Comparison of ENCODE assay signal across 29 cellular contexts in genomic region chr6:17494177-17494576, GRCh38.
DNase-seq lines count a peak whose midpoint lies in the region; ATAC-seq, FAIRE-seq and TF ChIP-seq lines count a peak whose summit lies in the region.
"Had no signal": no experiment of that assay in that cellular context is flagged by ENCODE, and none has a peak within 500 bp of the region (broad histone marks: within the 10 kb centered on the region; RNA-seq: fewer than 3 reads in every experiment).

No MANE protein-coding gene starts in this region.

- no TSS peak for BruUV-seq in MCF 10A (replicated peaks; lab: Mats Ljungman, UMichigan)
- no TSS peak for BruUV-seq in K562 (replicated peaks; lab: Mats Ljungman, UMichigan)

- H3K9me1 ChIP-seq in K562 (ENCODE audit: control insufficient read depth, insufficient read depth, low read length): no peaks in the 10 kb centered on the region

- no peak overlapping the region for H3K27ac ChIP-seq in breast epithelium
- no peak overlapping the region for H3K27ac ChIP-seq in K562 (ENCODE audit: extremely low read depth, low read depth, low read length)
- H3K27ac ChIP-seq in muscle layer of colon (ENCODE audit: low read depth, low read length): peak overlapping the region; percentile 43
- peak overlapping the region; percentile 53 to 68 for H3K27ac ChIP-seq in tibial artery
- H3K27ac ChIP-seq: 22Rv1, dorsolateral prefrontal cortex, pancreas, right lobe of liver had no signal

- H3K4me1 Mint-ChIP-seq in MCF 10A (ENCODE audit: insufficient read depth, unreplicated experiment) (peaks cover 11% of the 10 kb centered on the region), mesothelial cell of epicardium (peaks cover 8% of the 10 kb centered on the region)

- H3K79me2 ChIP-seq in K562 (ENCODE audit: control insufficient read depth, insufficient read depth, low read length): no peaks in the 10 kb centered on the region

- no peak for ATAC-seq in K562
- ATAC-seq: activated CD4-positive, CD25-positive, alpha-beta regulatory T cell treated with anti-CD3 and anti-CD28 coated beads, Interleukin-2, amount 50 U/mL, for 24 hours; Panc1; pancreas; right lobe of liver; stimulated activated naive B cell treated with anti-CD40 and anti-IgM and Interleukin-4, amounts not matched to agents 10 μg/mL and 1 μg/mL and 100 μg/mL, for 72 hours had no signal

- H3K4me1 ChIP-seq in breast epithelium (no peaks in the 10 kb centered on the region), K562 (replicated peaks in 1 of 2; ENCODE audit: control insufficient read depth in 2 of 2, insufficient read depth in 2 of 2, low read length in 2 of 2) (0 out of 5 replicates have a peak, but pooled peaks cover 0 to 4% of the 10 kb centered on the region in 2 experiments), muscle layer of colon (ENCODE audit: insufficient read depth, low read length) (peaks cover 78% of the 10 kb centered on the region), tibial artery (peaks cover 0 to 49% (median 27%) of the 10 kb centered on the region in 4 donors)
- H3K4me1 ChIP-seq: pancreas had no signal

- no peak for TF ChIP-seq RAD21 in K562 (CRISPR knock-in tag; conservative IDR thresholded peaks at IDR 0.05 in 1 of 2, IDR thresholded peaks at IDR 0.05 in 1 of 2)

- H3K27me3 Mint-ChIP-seq in MCF 10A (ENCODE audit: insufficient read depth, unreplicated experiment): no peaks in the 10 kb centered on the region
- no peaks in the 10 kb centered on the region for H3K27me3 Mint-ChIP-seq in mesothelial cell of epicardium (ENCODE audit: low read depth)

- no peaks in the 10 kb centered on the region for H3K36me3 ChIP-seq in breast epithelium
- no peaks in the 10 kb centered on the region for H3K36me3 ChIP-seq in K562 (ENCODE audit: control insufficient read depth, insufficient read depth, low read length)
- H3K36me3 ChIP-seq in muscle layer of colon (ENCODE audit: insufficient read depth, low read length): no peaks in the 10 kb centered on the region
- no peaks in the 10 kb centered on the region for H3K36me3 ChIP-seq in tibial artery
- H3K36me3 ChIP-seq: MG63, pancreas, right lobe of liver had no signal

- POLR2A ChIA-PET in MCF 10A (lab: Yijun Ruan, JAX): interaction anchor here (1.9 kb wide), 1 partner anchor 8 kb away, joined by 6 read pairs; no protein-coding TSS in a partner anchor
- POLR2A ChIA-PET in K562 (lab: Yijun Ruan, JAX): interaction anchor here (1.5 kb wide), 1 partner anchor 17 kb away, joined by 5 read pairs; no protein-coding TSS in a partner anchor

- in situ Hi-C loops in K562 (cut with MboI): no loop called here

- H3K27me3 ChIP-seq in breast epithelium (no peaks in the 10 kb centered on the region), K562 (ENCODE audit: control insufficient read depth in 2 of 2, insufficient read depth in 2 of 2, low read length in 2 of 2) (peaks cover 4 to 6% of the 10 kb centered on the region in 2 experiments; a peak in 4 of 5 replicates), muscle layer of colon (ENCODE audit: control insufficient read depth in 1 of 2, insufficient read depth in 2 of 2, low read length in 2 of 2) (no peaks in the 10 kb centered on the region), tibial artery (no peaks in the 10 kb centered on the region)
- H3K27me3 ChIP-seq: dorsolateral prefrontal cortex, MG63, pancreas, right lobe of liver had no signal

- no peak overlapping the region for H3K9ac ChIP-seq in K562 (ENCODE audit: insufficient read depth in 1 of 2, low read depth in 2 of 2, low read length in 2 of 2)
- no peak overlapping the region for H3K9ac ChIP-seq in muscle layer of colon (ENCODE audit: low read length)

- H3K4me3 ChIP-seq in breast epithelium (no peak overlapping the region), K562 (no peak overlapping the region), muscle layer of colon (ENCODE audit: low read depth in 1 of 2, low read length in 2 of 2) (no peak overlapping the region), tibial artery (no peak overlapping the region)
- H3K4me3 ChIP-seq: dorsolateral prefrontal cortex, MG63, pancreas, right lobe of liver had no signal

- no peak for FAIRE-seq in K562 (lab: Jason Lieb, UNC)
- FAIRE-seq: H54, pancreas, TTC549 had no signal

- H3K4me2 ChIP-seq in K562 (ENCODE audit: insufficient read depth, low read length): no peak overlapping the region

- H3K9me3 Mint-ChIP-seq in MCF 10A (ENCODE audit: unreplicated experiment) (no peaks in the 10 kb centered on the region), mesothelial cell of epicardium (no peaks in the 10 kb centered on the region)
- H3K9me3 Mint-ChIP-seq: stimulated activated naive B cell treated with anti-CD40 and anti-IgM and Interleukin-4, amounts not matched to agents 10 μg/mL and 1 μg/mL and 100 μg/mL, for 72 hours had no signal

- H3K27ac Mint-ChIP-seq in MCF 10A (ENCODE audit: low read depth, unreplicated experiment) (peak overlapping the region; percentile 77), mesothelial cell of epicardium (no peak overlapping the region)
- H3K27ac Mint-ChIP-seq: stimulated activated naive B cell treated with anti-CD40 and anti-IgM and Interleukin-4, amounts not matched to agents 10 μg/mL and 1 μg/mL and 100 μg/mL, for 72 hours had no signal

- 17% methylated on average over 4 of the region's 4 CpGs for WGBS in K562 (ENCODE audit: insufficient coverage, low coverage, missing lambda C conversion rate)

- CTCF ChIA-PET in MCF 10A (lab: Yijun Ruan, JAX): no interaction called here
- CTCF ChIA-PET in K562 (lab: Yijun Ruan, JAX; ENCODE audit: low intra/inter-chr PET ratio): no interaction called here

- H3K36me3 Mint-ChIP-seq in MCF 10A (ENCODE audit: insufficient read depth, unreplicated experiment): peaks cover 11% of the 10 kb centered on the region
- H3K36me3 Mint-ChIP-seq in mesothelial cell of epicardium: peaks cover 2% of the 10 kb centered on the region
- H3K36me3 Mint-ChIP-seq: stimulated activated naive B cell treated with anti-CD40 and anti-IgM and Interleukin-4, amounts not matched to agents 10 μg/mL and 1 μg/mL and 100 μg/mL, for 72 hours had no signal

- H4K20me1 ChIP-seq in K562 (replicated peaks; ENCODE audit: control insufficient read depth, insufficient read depth, low read length): no peaks in the 10 kb centered on the region

- no peak for TF ChIP-seq EP300 in K562 (IDR thresholded peaks at IDR 0.05; ENCODE audit: low read length)

- intact Hi-C loops in MCF 10A (cut with micrococcal nuclease) (no loop called here), breast epithelium (cut with DNase I; ENCODE audit: low total_unique reads) (no loop called here), K562 (cut with micrococcal nuclease) (no loop called here), tibial artery (cut with DNase I; ENCODE audit: low total_unique reads) (no loop called here)

- no peak for DNase-seq in MCF 10A (ENCODE audit: unreplicated experiment)
- no peak for DNase-seq in breast epithelium (ENCODE audit: low spot score in 2 of 2)
- DNase-seq in K562 (ENCODE audit: extremely low read depth in 1 of 4, low spot score in 3 of 4): no peak
- no peak for DNase-seq in tibial artery
- no peak for DNase-seq in SIG-M5 treated with dmso at 0.1 percent for 504 hours (lab: John Stamatoyannopoulos, UW; ENCODE audit: unreplicated experiment)
- no peak for DNase-seq in mesothelial cell of epicardium (ENCODE audit: low spot score in 2 of 2, unreplicated experiment in 2 of 2)
- DNase-seq in DMS79 (lab: John Stamatoyannopoulos, UW): no peak
- DNase-seq: activated CD4-positive, alpha-beta T cell treated with anti-CD3 and anti-CD28 coated beads, Interleukin-2, amount 50 U/mL, for 48 hours; activated CD8-positive, alpha-beta memory T cell treated with anti-CD3 and anti-CD28 coated beads, Interleukin-2, amount 50 U/mL, for 4 hours; activated naive CD4-positive, alpha-beta T cell treated with anti-CD3 and anti-CD28 coated beads, Interleukin-2, amount 50 U/mL, for 16 hours; amniotic stem cell; central memory CD4-positive, alpha-beta T cell; dorsolateral prefrontal cortex; islet precursor cell; KBM-7; MG63; NCI-H2029 treated with DMSO at 0.1 percent for 48 hours; NCI-H526 treated with DMSO at 0.1 percent for 48 hours; pancreas; right lobe of liver; stimulated activated CD4-positive, alpha-beta T cell treated with anti-CD3 and anti-CD28 coated beads, Interleukin-4, amount 100 ng/mL, for 4 hours; stimulated activated naive B cell treated with anti-CD40 and anti-IgM and Interleukin-4, amounts not matched to agents 10 μg/mL and 1 μg/mL and 100 μg/mL, for 72 hours; T-helper 1 cell had no signal

- peak overlapping the region; percentile 73; the same call in 1 of the 2 replicates for H2AFZ ChIP-seq in K562 (ENCODE audit: low read depth, low read length)

- no peak overlapping the region for H3K4me3 Mint-ChIP-seq in MCF 10A (ENCODE audit: unreplicated experiment)
- H3K4me3 Mint-ChIP-seq in mesothelial cell of epicardium: no peak overlapping the region
- H3K4me3 Mint-ChIP-seq: stimulated activated naive B cell treated with anti-CD40 and anti-IgM and Interleukin-4, amounts not matched to agents 10 μg/mL and 1 μg/mL and 100 μg/mL, for 72 hours had no signal

- TF ChIP-seq CTCF in MCF 10A (IDR thresholded peaks at IDR 0.05; ENCODE audit: unreplicated experiment) (no peak), breast epithelium (IDR thresholded peaks at IDR 0.05) (no peak), K562 (IDR thresholded peaks at IDR 0.05 in 2 of 3, conservative IDR thresholded peaks at IDR 0.05 in 1 of 3; ENCODE audit: insufficient read depth in 2 of 3, low read depth in 1 of 3, low read length in 3 of 3) (no peak), tibial artery (IDR thresholded peaks at IDR 0.05) (no peak), mesothelial cell of epicardium (IDR thresholded peaks at IDR 0.05; ENCODE audit: unreplicated experiment) (no peak)

- TF ChIP-seq POLR2A in breast epithelium (IDR thresholded peaks at IDR 0.05): no peak
- TF ChIP-seq POLR2A in K562 (conservative IDR thresholded peaks at IDR 0.05): no peak

- H3K9me3 ChIP-seq in breast epithelium (no peaks in the 10 kb centered on the region), K562 (replicated peaks; ENCODE audit: control insufficient read depth, insufficient read depth, low read depth, low read length) (no peaks in the 10 kb centered on the region), muscle layer of colon (ENCODE audit: low read length) (no peaks in the 10 kb centered on the region), tibial artery (no peaks in the 10 kb centered on the region)
- H3K9me3 ChIP-seq: MG63, pancreas, right lobe of liver had no signal

Comparison
In these comparisons a context has a peak if more than half of its experiments do, and no peak if none do; other contexts are left out.
1. H3K27ac ChIP-seq: peak in muscle layer of colon (single experiment) and tibial artery (2 of 2); none in breast epithelium (0 of 2) and K562 (single experiment).